Comparison of ENCODE assay signal across 1 cellular context in genomic region chr11:69734841-69735240, GRCh38.
TF ChIP-seq lines count a peak whose summit lies in the region.

No MANE protein-coding gene starts in this region.

TF ChIP-seq in HepG2, 621 proteins besides CTCF, POLR2A, EP300 and RAD21:
- TF ChIP-seq ZNF180 (CRISPR knock-in tag; IDR thresholded peaks at IDR 0.05; ENCODE audit: borderline replicate concordance, low read depth) (no peak), MNT (IDR thresholded peaks at IDR 0.05) (peak; percentile 25; the same call in 1 of the 2 replicates)
TF ChIP-seq in HepG2: peak in this region for 1.
